Comparison of ENCODE assay signal across 14 cellular contexts in the genomic region with DNA sequence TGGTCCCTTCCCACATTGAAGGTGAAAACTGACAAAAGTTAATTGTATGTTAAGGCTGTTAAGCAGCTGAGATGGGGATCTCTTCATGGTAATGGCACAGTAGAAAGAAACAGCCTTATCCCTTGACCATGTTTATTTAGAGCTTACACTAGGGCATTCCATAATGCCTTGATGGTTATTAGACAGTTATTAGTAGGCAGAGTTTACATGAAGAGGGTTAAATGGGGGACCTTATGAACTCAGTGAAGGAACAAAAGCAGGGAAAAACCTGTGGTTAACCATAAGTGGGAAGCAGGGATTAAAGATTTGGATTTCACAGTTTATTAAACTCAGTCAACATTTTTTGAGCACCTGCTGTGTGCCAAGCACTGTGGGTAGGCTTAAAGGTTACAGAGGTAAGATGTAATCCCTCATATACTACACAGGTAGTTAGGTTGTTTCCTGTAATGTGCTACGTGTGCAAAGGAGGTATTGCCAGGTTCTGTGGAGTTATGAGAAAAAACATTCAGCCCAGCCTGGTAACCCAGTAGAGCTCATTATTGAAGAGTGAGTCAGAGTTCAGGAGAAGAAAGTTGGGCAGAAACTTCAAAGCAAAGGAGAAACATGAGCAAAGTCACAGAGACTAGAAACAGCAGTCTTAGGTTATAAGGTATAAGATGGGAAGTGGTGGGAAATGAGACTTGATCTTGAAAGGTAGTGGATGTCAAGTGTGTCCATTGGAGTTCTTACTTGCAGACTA. TPM values are rescaled to one million over a fixed set of nuclear protein-coding genes. Genes with fewer than 3 reads are reported as not detected.
DNase-seq lines count a peak whose midpoint lies in the region; ATAC-seq, FAIRE-seq and TF ChIP-seq lines count a peak whose summit lies in the region.
"Had no signal": no experiment of that assay in that cellular context is flagged by ENCODE, and none has a peak within 500 bp of the region (broad histone marks: within the 10 kb centered on the region; RNA-seq: fewer than 3 reads in every experiment).

No MANE protein-coding gene starts in this region.

- peak; percentile 18 for FAIRE-seq in GM12878 (lab: Jason Lieb, UNC)
- FAIRE-seq: pancreas had no signal

- TF ChIP-seq RAD21 in GM12878 (IDR thresholded peaks at IDR 0.05; ENCODE audit: insufficient read depth, low read depth, low read length): no peak

- intact Hi-C loops in GM12878 (cut with micrococcal nuclease; ENCODE audit: unreplicated experiment) (no loop called here), mucosa of descending colon (cut with DNase I, micrococcal nuclease) (no loop called here)

- no peaks in the 10 kb centered on the region for H3K9me3 ChIP-seq in GM12878 (replicated peaks; ENCODE audit: control insufficient read depth, insufficient read depth, low read length)
- no peaks in the 10 kb centered on the region for H3K9me3 ChIP-seq in mucosa of descending colon
- H3K9me3 ChIP-seq: BE2C, pancreas had no signal

- H3K9ac ChIP-seq in GM12878 (ENCODE audit: control insufficient read depth, insufficient read depth, low read length): no peak overlapping the region

- H3K4me2 ChIP-seq in GM12878 (ENCODE audit: control insufficient read depth, insufficient read depth): no peak overlapping the region
- H3K4me2 ChIP-seq: PC-9 had no signal

- no peak for TF ChIP-seq EP300 in GM12878 (IDR thresholded peaks at IDR 0.05; ENCODE audit: borderline replicate concordance in 1 of 2, control insufficient read depth in 1 of 2, low read depth in 2 of 2, low read length in 2 of 2)

- BruUV-seq in GM12878 (replicated peaks; lab: Mats Ljungman, UMichigan): no TSS peak

- in situ Hi-C loops in GM12878 (cut with MboI): no loop called here

- no peak for TF ChIP-seq POLR2A in GM12878 (IDR thresholded peaks at IDR 0.05; ENCODE audit: low read depth, low read length)

- CTCF ChIA-PET in GM12878 (lab: Yijun Ruan, JAX): interaction anchor here (1.0 to 1.2 kb wide), 2 partner anchors 71 to 297 kb away, joined by 3 to 4 read pairs; no protein-coding TSS in a partner anchor

- SMC1A ChIA-PET in GM12878 (lab: Charles Lee; ENCODE audit: uncharacterized antibody, unreplicated experiment): no interaction called here

- 53% methylated on average over 1 of the region's 1 CpG for WGBS in GM12878 (ENCODE audit: insufficient coverage, insufficient replicate concordance, low lambda C conversion rate, missing lambda C conversion rate)

- no peak overlapping the region for H3K27ac ChIP-seq in GM12878 (ENCODE audit: control insufficient read depth, insufficient read depth)
- H3K27ac ChIP-seq: pancreas, PC-9 had no signal

- H3K79me2 ChIP-seq in GM12878 (ENCODE audit: control insufficient read depth, insufficient read depth, low read length): no peaks in the 10 kb centered on the region

- H3K4me1 ChIP-seq in GM12878 (ENCODE audit: control insufficient read depth, insufficient read depth, low read length) (no peaks in the 10 kb centered on the region), mucosa of descending colon (ENCODE audit: low read depth) (no peaks in the 10 kb centered on the region)
- H3K4me1 ChIP-seq: BE2C, pancreas had no signal

- H2AFZ ChIP-seq in GM12878 (ENCODE audit: control insufficient read depth, low read depth, low read length): no peak overlapping the region
- H2AFZ ChIP-seq: PC-9 had no signal

- POLR2A ChIA-PET in GM12878 (lab: Charles Lee): no interaction called here

- H3K27me3 ChIP-seq in GM12878 (replicated peaks in 1 of 2; ENCODE audit: control insufficient read depth in 2 of 2, insufficient read depth in 2 of 2, low read length in 1 of 2): no peaks in the 10 kb centered on the region
- H3K27me3 ChIP-seq: BE2C, pancreas had no signal

- peak; percentile 49 for DNase-seq in activated CD8-positive, alpha-beta memory T cell treated with anti-CD3 and anti-CD28 coated beads, Interleukin-2, amount 50 U/mL, for 48 hours
- no peak for DNase-seq in activated CD8-positive, alpha-beta memory T cell treated with anti-CD3 and anti-CD28 coated beads for 24 hours
- peak; percentile 49 for DNase-seq in NCI-H2227 (lab: John Stamatoyannopoulos, UW; ENCODE audit: unreplicated experiment)
- no peak for DNase-seq in GM12878 (ENCODE audit: low read depth, low spot score)
- no peak for DNase-seq in omental fat pad (ENCODE audit: low spot score)
- DNase-seq in mucosa of descending colon: no peak
- DNase-seq: activated CD4-positive, CD25-positive, alpha-beta regulatory T cell; BE2C; immature natural killer cell; NCI-H1436; pancreas; PC-9 had no signal

- ATAC-seq in GM12878 (no peak), omental fat pad (ENCODE audit: low FRiP score) (peak; percentile 70), GM21526 (IDR thresholded peaks at IDR 0.05; ENCODE audit: low FRiP score, unreplicated experiment) (no peak), HG03045 (IDR thresholded peaks at IDR 0.05; ENCODE audit: unreplicated experiment) (no peak), mucosa of descending colon (no peak)
- ATAC-seq: pancreas had no signal

- RAD21 ChIA-PET in GM12878 (lab: Charles Lee; ENCODE audit: unreplicated experiment): interaction anchor here (1.2 kb wide), 1 partner anchor 138 kb away, joined by 3 read pairs; a partner anchor contains a TSS

- no peaks in the 10 kb centered on the region for H4K20me1 ChIP-seq in GM12878 (ENCODE audit: control insufficient read depth, insufficient read depth)

- peaks cover 0 to 15% of the 10 kb centered on the region in 2 experiments; a peak in 3 of 4 replicates for H3K36me3 ChIP-seq in GM12878 (ENCODE audit: control insufficient read depth in 2 of 2, insufficient read depth in 2 of 2, low read length in 1 of 2)
- H3K36me3 ChIP-seq in mucosa of descending colon (ENCODE audit: low read depth): no peaks in the 10 kb centered on the region
- H3K36me3 ChIP-seq: BE2C, pancreas had no signal

- no peak overlapping the region for H3K4me3 ChIP-seq in GM12878
- no peak overlapping the region for H3K4me3 ChIP-seq in mucosa of descending colon
- H3K4me3 ChIP-seq: pancreas, PC-9 had no signal

- no peak for TF ChIP-seq CTCF in GM12878 (IDR thresholded peaks at IDR 0.05 in 2 of 3, conservative IDR thresholded peaks at IDR 0.05 in 1 of 3; ENCODE audit: control insufficient read depth in 2 of 3, extremely low read depth in 1 of 3, insufficient read depth in 1 of 3, low read depth in 3 of 3, low read length in 3 of 3)
- TF ChIP-seq CTCF in omental fat pad (IDR thresholded peaks at IDR 0.05): no peak
- no peak for TF ChIP-seq CTCF in mucosa of descending colon (IDR thresholded peaks at IDR 0.05)

TF ChIP-seq in GM12878, 131 proteins besides CTCF, POLR2A, EP300 and RAD21:
- no peak for TF ChIP-seq WRNIP1 (IDR thresholded peaks at IDR 0.05; ENCODE audit: borderline replicate concordance, low read depth, low read length)
- TF ChIP-seq MTA3 (IDR thresholded peaks at IDR 0.05; ENCODE audit: borderline replicate concordance, low read length): no peak
TF ChIP-seq in GM12878: peak in this region for 0.

RNA-seq across cellular contexts. Expression of a gene that starts 32.3 kb away (rescaled TPM):
- 3.3 and 3.9 TPM in 2 replicates for total RNA-seq in GM12878 (2013; cell fraction: nucleolus; rRNA removed)
- total RNA-seq in GM12878 (2014; rRNA removed) (not detected in 2 replicates), GM12878 (2014; rRNA removed; fragmentation: Illumina TruSeq; extraction: Trizol) (not detected in 2 replicates), GM12878 (2021) (0.64 and 0.85 TPM in 2 replicates), omental fat pad (not detected), mucosa of descending colon (1 to 10 TPM in 1 of 3 donors, not detected in 2; 1.1 TPM)
- not detected for polyA plus RNA-seq in GM12878 (2011; ENCODE audit: low read depth)
- polyA plus RNA-seq in GM12878 (2011; rRNA removed) (0.31 TPM in 1 of 2 replicates, not detected in the other), GM12878 (2014; fragmentation: Illumina TruSeq; extraction: Trizol) (not detected in 2 replicates), GM12878 (2014; fragmentation: Nextera tagmentation; extraction: Ambion mirVana) (not detected), GM12878 (2014; rRNA removed) (0.12 and 0.15 TPM in 2 replicates), GM12878 (2016; fragmentation: Nextera tagmentation; extraction: Ambion mirVana) (not detected)
- polyA plus RNA-seq in GM12878 (2011; cell fraction: cytosol; rRNA removed): 0.10 and 0.25 TPM in 2 replicates
- 1.2 and 2.1 TPM in 2 replicates for polyA plus RNA-seq in GM12878 (2011; cell fraction: nucleus; rRNA removed)
- not detected in 2 replicates for polyA plus RNA-seq in GM12878 (2012)
- 0.80 and 1.1 TPM in 2 replicates for polyA minus RNA-seq in GM12878 (2011; rRNA and poly(A)+ RNA removed)
- not detected in 2 replicates for polyA minus RNA-seq in GM12878 (2011; cell fraction: cytosol; rRNA and poly(A)+ RNA removed)
- polyA minus RNA-seq in GM12878 (2011; cell fraction: nucleus; rRNA and poly(A)+ RNA removed): 1.6 and 4.0 TPM in 2 replicates
- total RNA-seq: pancreas had no signal
- polyA plus RNA-seq: immature natural killer cell, pancreas had no signal

RNA-seq across cellular contexts. Expression of a gene that starts 34.7 kb away (rescaled TPM):
- total RNA-seq in GM12878 (2013; cell fraction: nucleolus; rRNA removed): 5.5 and 5.7 TPM in 2 replicates
- total RNA-seq in GM12878 (2014; rRNA removed) (52.0 and 58.7 TPM in 2 replicates), GM12878 (2014; rRNA removed; fragmentation: Illumina TruSeq; extraction: Trizol) (23.4 and 25.8 TPM in 2 replicates), GM12878 (2021) (51.5 and 56.7 TPM in 2 replicates), omental fat pad (10 to 100 TPM; 35.5 to 43.2 (median 37.7) TPM), mucosa of descending colon (10 to 100 TPM; 29.6 to 47.9 (median 32.9) TPM)
- polyA plus RNA-seq in GM12878 (2011; ENCODE audit: low read depth): 12.5 TPM
- polyA plus RNA-seq in GM12878 (2011; rRNA removed) (25.0 and 36.3 TPM in 2 replicates), GM12878 (2014; fragmentation: Illumina TruSeq; extraction: Trizol) (9.9 and 18.8 TPM in 2 replicates), GM12878 (2014; fragmentation: Nextera tagmentation; extraction: Ambion mirVana) (1 to 10 TPM; 3.9 to 9.3 TPM), GM12878 (2014; rRNA removed) (60.9 and 69.4 TPM in 2 replicates), GM12878 (2016; fragmentation: Nextera tagmentation; extraction: Ambion mirVana) (10 to 100 TPM; 80.7 to 95.3 TPM)
- polyA plus RNA-seq in GM12878 (2011; cell fraction: cytosol; rRNA removed): 51.2 and 87.8 TPM in 2 replicates
- polyA plus RNA-seq in GM12878 (2011; cell fraction: nucleus; rRNA removed): 28.4 and 31.8 TPM in 2 replicates
- 30.4 and 30.8 TPM in 2 replicates for polyA plus RNA-seq in GM12878 (2012)
- polyA minus RNA-seq in GM12878 (2011; rRNA and poly(A)+ RNA removed): 10.8 and 18.2 TPM in 2 replicates
- 12.6 and 13.6 TPM in 2 replicates for polyA minus RNA-seq in GM12878 (2011; cell fraction: cytosol; rRNA and poly(A)+ RNA removed)
- polyA minus RNA-seq in GM12878 (2011; cell fraction: nucleus; rRNA and poly(A)+ RNA removed): 5.0 and 7.9 TPM in 2 replicates

Comparison
In these comparisons a context has a peak if more than half of its experiments do, and no peak if none do; other contexts are left out.
1. DNase-seq: peak in activated CD8-positive, alpha-beta memory T cell treated with anti-CD3 and anti-CD28 coated beads, Interleukin-2, amount 50 U/mL, for 48 hours (single experiment) and NCI-H2227 (single experiment); none in activated CD8-positive, alpha-beta memory T cell treated with anti-CD3 and anti-CD28 coated beads for 24 hours (single experiment), GM12878 (single experiment), omental fat pad (single experiment) and mucosa of descending colon (0 of 3).